Comparison of ENCODE assay signal across 8 cellular contexts in the genomic region with DNA sequence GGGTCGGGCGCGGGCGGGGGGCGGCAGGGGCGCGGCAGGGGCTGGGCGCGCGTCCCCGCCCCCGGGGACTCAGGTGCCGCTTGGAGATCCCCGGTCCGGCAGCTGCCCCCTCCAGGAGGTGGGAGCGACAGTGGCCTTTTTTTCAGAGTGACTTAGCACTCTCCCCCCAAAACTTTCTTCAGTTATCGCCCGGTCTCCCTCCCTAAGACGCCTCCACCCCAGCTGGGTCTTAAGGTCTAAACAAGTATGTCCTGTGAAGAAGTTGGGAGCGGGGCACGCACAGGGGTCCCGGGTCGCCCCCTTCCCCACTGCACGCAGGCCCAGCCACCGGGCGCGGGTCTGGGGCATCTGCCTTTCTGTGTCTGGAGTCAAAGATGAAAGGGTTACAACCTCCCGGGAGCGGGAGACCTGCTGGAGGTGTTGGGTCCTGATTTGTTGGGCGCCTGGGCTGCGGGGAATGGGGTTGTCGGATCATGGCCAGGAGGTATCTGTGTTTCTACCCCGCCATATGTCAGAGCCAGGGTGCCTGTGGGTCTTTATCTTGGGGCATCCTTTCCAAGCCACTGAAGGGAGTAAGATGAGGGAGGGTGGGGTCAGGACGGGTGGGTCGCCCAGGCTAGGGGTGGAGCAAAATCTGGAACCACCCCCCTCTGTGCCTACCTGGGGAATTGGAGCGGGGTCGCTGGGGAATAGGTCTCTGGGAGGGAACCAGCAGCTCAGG. TPM values are rescaled to one million over a fixed set of nuclear protein-coding genes. Genes with fewer than 3 reads are reported as not detected.
DNase-seq lines count a peak whose midpoint lies in the region; FAIRE-seq and TF ChIP-seq lines count a peak whose summit lies in the region.

No MANE protein-coding gene starts in this region.

- H3K9me3 Mint-ChIP-seq in nephron progenitor cell = no peaks in the 10 kb centered on the region

- no peak for DNase-seq in GM18507 (ENCODE audit: extremely low spot score, insufficient read length, low read depth)
- peak in 3 of 5 experiments; percentile 33 to 77 (median 34) for DNase-seq in T-helper 2 cell
- peak; percentile 23 for DNase-seq in effector CD8-positive, alpha-beta T cell (lab: John Stamatoyannopoulos, UW)
- no peak for DNase-seq in nephron progenitor cell
- no peak for DNase-seq in hepatic stellate cell (ENCODE audit: low spot score)
- no peak for DNase-seq in SHP77 treated with DMSO at 0.1 percent for 48 hours (lab: John Stamatoyannopoulos, UW)
- DNase-seq in NCI-H2196 treated with DMSO at 0.1 percent for 48 hours (lab: John Stamatoyannopoulos, UW; ENCODE audit: unreplicated experiment) = no peak
- no peak for DNase-seq in mucosa of gallbladder (ENCODE audit: low spot score)

- no peak overlapping the region for H3K27ac Mint-ChIP-seq in nephron progenitor cell

- H3K4me1 Mint-ChIP-seq in nephron progenitor cell = peaks cover 4% of the 10 kb centered on the region

- no peak for TF ChIP-seq CTCF in nephron progenitor cell (IDR thresholded peaks at IDR 0.05)

- H3K27me3 Mint-ChIP-seq in nephron progenitor cell (ENCODE audit: low read depth, poor library complexity) = peaks cover 76% of the 10 kb centered on the region

- peak; percentile 67 for FAIRE-seq in GM18507 (lab: Jason Lieb, UNC)

- H3K36me3 Mint-ChIP-seq in nephron progenitor cell (ENCODE audit: low read depth) = no peaks in the 10 kb centered on the region

- H3K4me3 Mint-ChIP-seq in nephron progenitor cell = peak overlapping the region; percentile 80

RNA-seq across cellular contexts. Expression of gene FMNL1, which starts 0.7 kb away (rescaled TPM):
- 30.7 TPM for total RNA-seq in mucosa of gallbladder

RNA-seq across cellular contexts. Expression of gene SPATA32, which starts 39.5 kb away (rescaled TPM):
- total RNA-seq in mucosa of gallbladder = not detected

Comparison
In these comparisons a context has a peak if more than half of its experiments do, and no peak if none do; other contexts are left out.
1. DNase-seq: peak in T-helper 2 cell (3 of 5) and effector CD8-positive, alpha-beta T cell (single experiment); none in GM18507 (single experiment), nephron progenitor cell (single experiment), hepatic stellate cell (single experiment), SHP77 treated with DMSO at 0.1 percent for 48 hours (single experiment), NCI-H2196 treated with DMSO at 0.1 percent for 48 hours (single experiment) and mucosa of gallbladder (single experiment).